In the genomic region with DNA sequence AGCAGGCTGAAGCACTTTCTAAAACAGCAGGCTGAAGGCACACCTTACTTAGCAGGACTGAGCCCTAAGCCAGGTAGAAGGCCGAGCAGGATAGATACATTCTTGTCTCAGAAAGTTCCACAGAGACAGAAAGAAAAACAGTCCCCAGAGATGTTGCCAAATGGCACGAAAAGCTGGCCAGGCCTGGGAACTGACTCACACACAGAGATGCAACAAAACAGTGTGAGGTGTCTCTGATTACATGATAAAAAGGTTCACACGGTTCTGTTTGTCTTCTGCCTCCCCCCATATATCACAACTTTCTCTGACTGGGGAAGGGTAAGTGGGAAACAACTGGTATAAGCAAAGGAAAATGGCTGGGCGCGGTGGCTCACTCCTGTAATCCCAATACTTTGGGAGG, we compare ENCODE assay signal across 9 cellular contexts. TPM values are rescaled to one million over a fixed set of nuclear protein-coding genes. Genes with fewer than 3 reads are reported as not detected.
DNase-seq lines count a peak whose midpoint lies in the region; ATAC-seq and TF ChIP-seq lines count a peak whose summit lies in the region.
"Had no signal": no experiment of that assay in that cellular context is flagged by ENCODE, and none has a peak within 500 bp of the region (broad histone marks: within the 10 kb centered on the region; RNA-seq: fewer than 3 reads in every experiment).

No MANE protein-coding gene starts in this region.

- no peaks in the 10 kb centered on the region for H3K27me3 Mint-ChIP-seq in central memory CD8-positive, alpha-beta T cell

- H3K27ac ChIP-seq in right atrium auricular region (peak overlapping the region; percentile 92 to 97), right cardiac atrium (ENCODE audit: low read length) (no peak overlapping the region), muscle layer of colon (ENCODE audit: low read depth, low read length) (peak overlapping the region; percentile 56)

- no peak for DNase-seq in right atrium auricular region (ENCODE audit: low spot score)
- no peak for DNase-seq in right cardiac atrium
- no peak for DNase-seq in central memory CD8-positive, alpha-beta T cell (ENCODE audit: low spot score in 2 of 2)
- DNase-seq in cerebellar cortex (ENCODE audit: low spot score): no peak
- no peak for DNase-seq in SHP77 treated with DMSO at 0.1 percent for 48 hours (lab: John Stamatoyannopoulos, UW)
- DNase-seq: NCI-H526 treated with DMSO at 0.1 percent for 48 hours had no signal

- peaks cover 0 to 60% of the 10 kb centered on the region in 2 donors for H3K4me1 ChIP-seq in right atrium auricular region
- H3K4me1 ChIP-seq in right cardiac atrium (ENCODE audit: control insufficient read depth, insufficient read depth, low read length): peaks cover 9% of the 10 kb centered on the region
- peaks cover 49% of the 10 kb centered on the region for H3K4me1 ChIP-seq in muscle layer of colon (ENCODE audit: insufficient read depth, low read length)

- 57% methylated on average over 5 of the region's 5 CpGs for WGBS in right cardiac atrium

- H3K27me3 ChIP-seq in right atrium auricular region (no peaks in the 10 kb centered on the region), right cardiac atrium (ENCODE audit: control insufficient read depth, insufficient read depth) (no peaks in the 10 kb centered on the region), muscle layer of colon (ENCODE audit: control insufficient read depth in 1 of 2, insufficient read depth in 2 of 2, low read length in 2 of 2) (no peaks in the 10 kb centered on the region)

- ATAC-seq in right cardiac atrium (no peak), HG03521 (IDR thresholded peaks at IDR 0.05; ENCODE audit: unreplicated experiment) (no peak), GM18867 (IDR thresholded peaks at IDR 0.05; ENCODE audit: unreplicated experiment) (no peak)
- ATAC-seq in central memory CD8-positive, alpha-beta T cell (replicated peaks; ENCODE audit: extremely low read depth, poor library complexity, severe bottlenecking): no peak

- no peak overlapping the region for H3K27ac Mint-ChIP-seq in central memory CD8-positive, alpha-beta T cell (ENCODE audit: low read depth)

- no peak overlapping the region for H3K9ac ChIP-seq in muscle layer of colon (ENCODE audit: low read length)

- H3K36me3 Mint-ChIP-seq in central memory CD8-positive, alpha-beta T cell (ENCODE audit: insufficient read depth): peaks cover 27% of the 10 kb centered on the region

- intact Hi-C loops in right cardiac atrium (cut with DNase I): no loop called here

- H3K9me3 Mint-ChIP-seq in central memory CD8-positive, alpha-beta T cell: no peaks in the 10 kb centered on the region

- H3K4me1 Mint-ChIP-seq in central memory CD8-positive, alpha-beta T cell: peaks cover 16% of the 10 kb centered on the region

- H3K9me3 ChIP-seq in right atrium auricular region (no peaks in the 10 kb centered on the region), right cardiac atrium (ENCODE audit: control insufficient read depth, low read length) (no peaks in the 10 kb centered on the region), muscle layer of colon (ENCODE audit: low read length) (no peaks in the 10 kb centered on the region)

- H3K4me3 Mint-ChIP-seq in central memory CD8-positive, alpha-beta T cell: peak overlapping the region; percentile 55

- H3K36me3 ChIP-seq in right atrium auricular region: peaks cover 33% of the 10 kb centered on the region
- peaks cover 31% of the 10 kb centered on the region for H3K36me3 ChIP-seq in muscle layer of colon (ENCODE audit: insufficient read depth, low read length)

- TF ChIP-seq CTCF in right atrium auricular region (IDR thresholded peaks at IDR 0.05): no peak

- no peak overlapping the region for H3K4me3 ChIP-seq in right atrium auricular region
- H3K4me3 ChIP-seq in right cardiac atrium (ENCODE audit: low read length): no peak overlapping the region
- peak overlapping the region in 1 of 2 donors; percentile 11 for H3K4me3 ChIP-seq in muscle layer of colon (ENCODE audit: low read depth in 1 of 2, low read length in 2 of 2)

RNA-seq across cellular contexts. Expression of a gene that starts 1.7 kb away (rescaled TPM):
- total RNA-seq in right atrium auricular region: 100 to 1,000 TPM in 1 of 2 donors, 10 to 100 TPM in 1; 100.0 to 163 TPM
- total RNA-seq in right cardiac atrium: 100 to 1,000 TPM; 112 to 128 (median 118) TPM
- polyA plus RNA-seq in right cardiac atrium: 109 TPM

RNA-seq across cellular contexts. Expression of a gene that starts 9.2 kb away (rescaled TPM):
- total RNA-seq in right atrium auricular region (10 to 100 TPM; 11.1 to 25.9 TPM), right cardiac atrium (10 to 100 TPM; 12.6 to 30.4 (median 27.4) TPM)
- polyA plus RNA-seq in right cardiac atrium: 18.8 TPM

RNA-seq across cellular contexts. Expression of a gene that starts 25.0 kb away (rescaled TPM):
- total RNA-seq in right atrium auricular region: 10 to 100 TPM; 16.8 to 24.8 TPM
- total RNA-seq in right cardiac atrium: 10 to 100 TPM; 24.1 to 25.9 (median 25.3) TPM
- 19.2 TPM for polyA plus RNA-seq in right cardiac atrium

RNA-seq across cellular contexts. Expression of a gene that starts 43.3 kb away (rescaled TPM):
- 1 to 10 TPM; 7.0 to 9.8 TPM for total RNA-seq in right atrium auricular region
- total RNA-seq in right cardiac atrium: 10 to 100 TPM in 1 of 4 donors, 1 to 10 TPM in 3; 5.7 to 10.7 (median 7.7) TPM
- 7.9 TPM for polyA plus RNA-seq in right cardiac atrium

RNA-seq across cellular contexts. Expression of a gene that starts 51.3 kb away (rescaled TPM):
- total RNA-seq in right atrium auricular region: 10 to 100 TPM; 27.2 to 36.4 TPM
- 10 to 100 TPM; 64.1 to 94.2 (median 83.8) TPM for total RNA-seq in right cardiac atrium
- 57.9 TPM for polyA plus RNA-seq in right cardiac atrium
